Comparison of ENCODE assay signal across 17 cellular contexts in genomic region chr12:6783828-6784227, GRCh38. TPM values are rescaled to one million over a fixed set of nuclear protein-coding genes. Genes with fewer than 3 reads are reported as not detected.
"Had no signal": no experiment of that assay in that cellular context is flagged by ENCODE, and none has a peak within 500 bp of the region (broad histone marks: within the 10 kb centered on the region; RNA-seq: fewer than 3 reads in every experiment).

No MANE protein-coding gene starts in this region.

- H3K4me1 ChIP-seq: adrenal gland had no signal

- H3K9me3 ChIP-seq: adrenal gland, esophagus squamous epithelium, ovary, thoracic aorta had no signal

- H3K9me3 Mint-ChIP-seq: activated CD4-positive, alpha-beta memory T cell treated with anti-CD3 and anti-CD28 coated beads for 36 hours; neural crest cell had no signal

- H3K36me3 ChIP-seq: adrenal gland, cardiac muscle cell, esophagus squamous epithelium, ovary, thoracic aorta had no signal

- H2AFZ ChIP-seq: hepatocyte had no signal

- H3K79me2 ChIP-seq: hepatocyte had no signal

- H3K27me3 ChIP-seq: cardiac muscle cell, esophagus squamous epithelium, hepatocyte, ovary had no signal

- ATAC-seq: left lobe of liver, sciatic nerve, SK-N-SH treated with all-trans-retinoic acid at 6 μM for 48 hours had no signal

- H3K4me3 Mint-ChIP-seq: activated CD4-positive, alpha-beta memory T cell treated with anti-CD3 and anti-CD28 coated beads for 36 hours; neural crest cell had no signal

- H3K4me2 ChIP-seq: hepatocyte had no signal

- H3K27ac ChIP-seq: adrenal gland, esophagus squamous epithelium, hepatocyte, ovary, thoracic aorta had no signal

- DNase-seq: activated naive CD4-positive, alpha-beta T cell treated with Interleukin-2 at 50 U/mL for 16 hours; adrenal gland; esophagus squamous epithelium; midbrain; ovary had no signal

- H3K4me3 ChIP-seq: adrenal gland, cardiac muscle cell, esophagus squamous epithelium, hepatocyte, ovary, thoracic aorta had no signal

- H3K27me3 Mint-ChIP-seq: activated CD4-positive, alpha-beta memory T cell treated with anti-CD3 and anti-CD28 coated beads for 36 hours had no signal

RNA-seq across cellular contexts. Expression of gene CD4, which starts 5.5 kb away (rescaled TPM):
- total RNA-seq: glomerular endothelial cell, lung microvascular endothelial cell, myocyte, pulmonary artery endothelial cell had no signal

RNA-seq across cellular contexts. Expression of gene LAG3, which starts 11.5 kb away (rescaled TPM):
- total RNA-seq: glomerular endothelial cell, myocyte had no signal
- polyA plus RNA-seq: cardiac muscle cell had no signal
